Comparison of ENCODE assay signal across 1 cellular context in genomic region chrX:153426204-153426603, GRCh38.
TF ChIP-seq lines count a peak whose summit lies in the region.

No MANE protein-coding gene starts in this region.

TF ChIP-seq in H1, 55 proteins besides CTCF, POLR2A, EP300 and RAD21:
- TF ChIP-seq EGR1 (IDR thresholded peaks at IDR 0.05; ENCODE audit: borderline replicate concordance, low read depth, low read length) (no peak), BCL11A (IDR thresholded peaks at IDR 0.05; ENCODE audit: low read depth in 2 of 2, low read length in 2 of 2) (no peak), SP2 (IDR thresholded peaks at IDR 0.05; ENCODE audit: low read length) (no peak), CHD1 (IDR thresholded peaks at IDR 0.05; ENCODE audit: low read depth, low read length) (no peak), GTF2F1 (IDR thresholded peaks at IDR 0.05; ENCODE audit: borderline replicate concordance, low read depth, low read length) (no peak), RBBP5 (IDR thresholded peaks at IDR 0.05; ENCODE audit: borderline replicate concordance, low read depth, low read length) (no peak), TBP (IDR thresholded peaks at IDR 0.05; ENCODE audit: low read depth, low read length) (no peak), POU5F1 (IDR thresholded peaks at IDR 0.05; ENCODE audit: low read depth, low read length) (no peak), CREB1 (IDR thresholded peaks at IDR 0.05) (no peak), SAP30 (IDR thresholded peaks at IDR 0.05; ENCODE audit: insufficient read depth, insufficient replicate concordance, low read length) (no peak), EZH2 (IDR thresholded peaks at IDR 0.05; ENCODE audit: low read depth, low read length, severe bottlenecking) (no peak), RFX5 (IDR thresholded peaks at IDR 0.05; ENCODE audit: borderline replicate concordance, low read depth, low read length) (no peak), RNF2 (IDR thresholded peaks at IDR 0.05; ENCODE audit: borderline replicate concordance, low read depth, low read length, missing control alignments, poor library complexity, severe bottlenecking) (no peak), CEBPB (IDR thresholded peaks at IDR 0.05; ENCODE audit: low read depth, low read length) (no peak), SIRT6 (IDR thresholded peaks at IDR 0.05; ENCODE audit: low read length) (no peak)
TF ChIP-seq in H1: peak in this region for 0.
